Comparison of ENCODE assay signal across 9 cellular contexts in the genomic region with DNA sequence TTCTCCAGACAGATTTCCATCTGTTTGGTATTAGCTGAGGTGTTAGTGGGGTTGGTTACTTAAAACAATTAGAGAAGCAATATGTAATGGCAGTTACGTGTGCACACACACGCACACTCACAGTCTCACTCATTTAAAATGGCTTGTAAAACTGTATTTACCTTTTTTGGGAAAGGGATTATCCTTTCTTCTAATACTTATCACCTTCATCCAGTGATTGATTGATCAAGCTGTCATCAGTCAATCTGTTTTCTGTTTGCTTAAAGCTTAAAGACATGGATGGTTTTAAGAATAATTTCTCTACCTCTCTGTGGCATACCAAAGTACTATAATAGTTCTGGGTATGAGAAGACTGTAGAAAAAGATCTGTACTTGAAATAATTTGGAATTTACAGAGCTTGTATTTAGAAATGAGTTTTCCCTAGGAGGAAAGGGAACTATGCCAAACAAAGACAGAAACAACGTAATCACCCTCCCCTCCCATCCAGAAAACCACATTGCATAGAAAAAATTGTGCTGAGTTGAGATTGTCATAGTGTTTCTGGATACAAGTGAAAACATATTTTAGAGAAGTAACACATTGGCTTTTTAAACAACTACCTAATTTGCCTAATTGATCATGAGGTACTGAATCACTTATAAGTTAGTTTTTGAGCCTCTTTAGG. TPM values are rescaled to one million over a fixed set of nuclear protein-coding genes. Genes with fewer than 3 reads are reported as not detected.
DNase-seq lines count a peak whose midpoint lies in the region; ATAC-seq and TF ChIP-seq lines count a peak whose summit lies in the region.
"Had no signal": no experiment of that assay in that cellular context is flagged by ENCODE, and none has a peak within 500 bp of the region (broad histone marks: within the 10 kb centered on the region; RNA-seq: fewer than 3 reads in every experiment).

No MANE protein-coding gene starts in this region.

- peak overlapping the region; percentile 34 to 74 (median 70) for H3K4me3 Mint-ChIP-seq in IgD-negative memory B cell
- no peak overlapping the region for H3K4me3 Mint-ChIP-seq in central memory CD8-positive, alpha-beta T cell

- TF ChIP-seq CTCF in parathyroid adenoma (IDR thresholded peaks at IDR 0.05) = no peak

- peak overlapping the region; percentile 6 for H3K4me2 ChIP-seq in parathyroid adenoma (ENCODE audit: low read length)

- H3K9ac ChIP-seq in parathyroid adenoma = no peak overlapping the region

- H3K79me2 ChIP-seq in parathyroid adenoma = peaks cover 6% of the 10 kb centered on the region

- H3K4me1 Mint-ChIP-seq in IgD-negative memory B cell = peaks cover 62 to 68% (median 68%) of the 10 kb centered on the region in 3 donors
- H3K4me1 Mint-ChIP-seq in central memory CD8-positive, alpha-beta T cell = peaks cover 49% of the 10 kb centered on the region

- H3K27me3 Mint-ChIP-seq in IgD-negative memory B cell = no peaks in the 10 kb centered on the region
- H3K27me3 Mint-ChIP-seq in central memory CD8-positive, alpha-beta T cell = no peaks in the 10 kb centered on the region

- peaks cover 7% of the 10 kb centered on the region for H3K36me3 Mint-ChIP-seq in IgD-negative memory B cell
- H3K36me3 Mint-ChIP-seq in central memory CD8-positive, alpha-beta T cell (ENCODE audit: insufficient read depth) = peaks cover 3% of the 10 kb centered on the region

- peaks cover 10% of the 10 kb centered on the region for H3K4me1 ChIP-seq in parathyroid adenoma

- in situ Hi-C loops in G401 (cut with HindIII; ENCODE audit: low sequenced_read_pairs) = no loop called here

- peak overlapping the region; percentile 85 to 97 (median 92) for H3K27ac Mint-ChIP-seq in IgD-negative memory B cell
- H3K27ac Mint-ChIP-seq in central memory CD8-positive, alpha-beta T cell (ENCODE audit: low read depth) = peak overlapping the region; percentile 35

- no peak overlapping the region for H2AFZ ChIP-seq in parathyroid adenoma

- H3K9me3 ChIP-seq in parathyroid adenoma (ENCODE audit: control insufficient read depth, low read length) = no peaks in the 10 kb centered on the region

- DNase-seq in G401 (ENCODE audit: low spot score) = peak; percentile 32
- no peak for DNase-seq in central memory CD8-positive, alpha-beta T cell (ENCODE audit: low spot score in 2 of 2)
- DNase-seq in T1000 (lab: John Stamatoyannopoulos, UW) = no peak
- no peak for DNase-seq in NCI-H2227 (lab: John Stamatoyannopoulos, UW; ENCODE audit: unreplicated experiment)
- DNase-seq in stimulated activated CD4-positive, alpha-beta T cell treated with anti-CD3 and anti-CD28 coated beads, Interleukin-2, amount 100 ng/mL, for 24 hours = no peak

- peaks cover 1 to 14% (median 4%) of the 10 kb centered on the region in 3 donors for H3K9me3 Mint-ChIP-seq in IgD-negative memory B cell
- peaks cover 7% of the 10 kb centered on the region for H3K9me3 Mint-ChIP-seq in central memory CD8-positive, alpha-beta T cell

- H3K4me3 ChIP-seq in parathyroid adenoma (ENCODE audit: low read depth, low read length) = no peak overlapping the region

- ATAC-seq in central memory CD8-positive, alpha-beta T cell (replicated peaks; ENCODE audit: extremely low read depth, poor library complexity, severe bottlenecking) = no peak
- no peak for ATAC-seq in HG03039 (IDR thresholded peaks at IDR 0.05; ENCODE audit: unreplicated experiment)

- H3K27me3 ChIP-seq in parathyroid adenoma (ENCODE audit: control insufficient read depth, insufficient read depth, low read length) = no peaks in the 10 kb centered on the region

- no peak overlapping the region for H3K27ac ChIP-seq in parathyroid adenoma
- H3K27ac ChIP-seq: VCaP had no signal

- H3K36me3 ChIP-seq in parathyroid adenoma (ENCODE audit: control insufficient read depth, insufficient read depth, low read length) = no peaks in the 10 kb centered on the region

RNA-seq across cellular contexts. Expression of a gene that starts 42.8 kb away (rescaled TPM):
- total RNA-seq in G401 (2014; rRNA removed; shearing (Covaris generic)) = 9.9 and 16.3 TPM in 2 replicates
- 42.5 TPM for polyA plus RNA-seq in IgD-negative memory B cell
